ENCODE assay signal across 25 cellular contexts in the genomic region with DNA sequence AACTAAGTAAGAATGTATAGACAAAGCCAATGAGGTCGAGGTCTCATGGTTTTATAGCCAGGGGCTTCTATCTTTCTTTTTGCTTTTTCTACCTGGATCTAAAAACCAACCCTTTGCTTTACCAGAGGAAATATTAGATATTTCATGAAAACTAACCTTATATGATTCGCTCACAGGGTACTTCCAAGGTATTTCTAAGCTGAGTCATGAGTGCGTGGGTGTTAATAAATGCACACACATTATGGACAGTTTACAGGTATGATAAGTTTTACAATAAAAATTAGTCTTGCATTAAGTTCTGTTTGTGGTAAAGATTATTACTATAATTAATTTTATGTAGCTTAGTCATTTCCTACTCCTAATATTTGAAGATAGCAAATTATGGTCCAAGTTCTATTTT.
A peak's percentile ranks its signal among the peaks of the same experiment; 100 is the strongest.
DNase-seq lines count a peak whose midpoint lies in the region; ATAC-seq, FAIRE-seq and TF ChIP-seq lines count a peak whose summit lies in the region.
"Had no signal": no experiment of that assay in that cellular context is flagged by ENCODE, and none has a peak within 500 bp of the region (broad histone marks: within the 10 kb centered on the region; RNA-seq: fewer than 3 reads in every experiment).

No MANE protein-coding gene starts in this region.

- DNase-seq in MCF 10A (ENCODE audit: unreplicated experiment) (peak; percentile 53), breast epithelium (ENCODE audit: low spot score in 2 of 2) (no peak), RWPE1 (ENCODE audit: low spot score) (peak; percentile 31), bronchial epithelial cell (ENCODE audit: low read depth) (peak; percentile 43), renal cortical epithelial cell (ENCODE audit: low read depth) (peak; percentile 18), GM19240 (ENCODE audit: insufficient read length, low spot score) (no peak), NCI-H524 (lab: John Stamatoyannopoulos, UW) (no peak)
- DNase-seq in activated CD8-positive, alpha-beta T cell treated with anti-CD3 and anti-CD28 coated beads for 36 hours, result no peak
- DNase-seq: Caco-2; CD4-positive, CD25-positive, alpha-beta regulatory T cell; CD8-positive, alpha-beta T cell; DMS 273 treated with DMSO at 0.1 percent for 48 hours; DMS79; EL; GDM1; GOT3; HFFc6 had no signal

- no peak overlapping the region for H3K4me3 ChIP-seq in breast epithelium
- no peak overlapping the region for H3K4me3 ChIP-seq in bronchial epithelial cell (ENCODE audit: low read depth, low read length)
- H3K4me3 ChIP-seq: BLaER1, HAP-1 had no signal

- H3K36me3 ChIP-seq in breast epithelium, result no peaks in the 10 kb centered on the region
- H3K36me3 ChIP-seq in bronchial epithelial cell (ENCODE audit: control insufficient read depth, insufficient read depth, low read length), result no peaks in the 10 kb centered on the region
- H3K36me3 ChIP-seq: BLaER1, HAP-1 had no signal

- no peak for TF ChIP-seq CTCF in MCF 10A (IDR thresholded peaks at IDR 0.05; ENCODE audit: unreplicated experiment)
- no peak for TF ChIP-seq CTCF in breast epithelium (IDR thresholded peaks at IDR 0.05)
- TF ChIP-seq CTCF in RWPE1 (conservative IDR thresholded peaks at IDR 0.05; ENCODE audit: low read depth), result no peak
- no peak for TF ChIP-seq CTCF in bronchial epithelial cell (IDR thresholded peaks at IDR 0.05; ENCODE audit: insufficient read depth, low read length, severe bottlenecking)
- no peak for TF ChIP-seq CTCF in activated CD8-positive, alpha-beta T cell treated with anti-CD3 and anti-CD28 coated beads for 36 hours (IDR thresholded peaks at IDR 0.05)

- no TSS peak for BruUV-seq in MCF 10A (replicated peaks; lab: Mats Ljungman, UMichigan)

- H3K4me1 ChIP-seq in breast epithelium, result no peaks in the 10 kb centered on the region
- H3K4me1 ChIP-seq: BLaER1, Caco-2, HAP-1 had no signal

- H3K36me3 Mint-ChIP-seq in MCF 10A (ENCODE audit: insufficient read depth, unreplicated experiment), result no peaks in the 10 kb centered on the region
- H3K36me3 Mint-ChIP-seq in activated CD8-positive, alpha-beta T cell treated with anti-CD3 and anti-CD28 coated beads for 36 hours (ENCODE audit: low read depth), result no peaks in the 10 kb centered on the region
- H3K36me3 Mint-ChIP-seq: CD4-positive, CD25-positive, alpha-beta regulatory T cell; CD8-positive, alpha-beta T cell had no signal

- peaks cover 26% of the 10 kb centered on the region for H3K9me3 Mint-ChIP-seq in MCF 10A (ENCODE audit: unreplicated experiment)
- no peaks in the 10 kb centered on the region for H3K9me3 Mint-ChIP-seq in activated CD8-positive, alpha-beta T cell treated with anti-CD3 and anti-CD28 coated beads for 36 hours
- H3K9me3 Mint-ChIP-seq: CD8-positive, alpha-beta T cell had no signal

- FAIRE-seq in bronchial epithelial cell (lab: Jason Lieb, UNC), result no peak
- FAIRE-seq: GM12891, GM18507, H54 had no signal

- H3K27ac ChIP-seq in breast epithelium, result no peak overlapping the region
- no peak overlapping the region for H3K27ac ChIP-seq in RWPE1
- H3K27ac ChIP-seq: 22Rv1, BLaER1, C4-2B had no signal

- CTCF ChIA-PET in MCF 10A (lab: Yijun Ruan, JAX) (interaction anchor here (0.6 kb wide), 1 partner anchor 1716 kb away, joined by 3 read pairs; no protein-coding TSS in a partner anchor), RWPE1 (lab: Yijun Ruan, JAX) (no interaction called here)
- CTCF ChIA-PET in activated CD8-positive, alpha-beta T cell treated with anti-CD3 and anti-CD28 coated beads for 36 hours (lab: Charles Lee), result interaction anchor here (1.8 kb wide), 1 partner anchor 10 kb away, joined by 4 read pairs; no protein-coding TSS in a partner anchor

- TF ChIP-seq POLR2A in breast epithelium (IDR thresholded peaks at IDR 0.05), result no peak

- no peak overlapping the region for H3K27ac Mint-ChIP-seq in MCF 10A (ENCODE audit: low read depth, unreplicated experiment)
- no peak overlapping the region for H3K27ac Mint-ChIP-seq in activated CD8-positive, alpha-beta T cell treated with anti-CD3 and anti-CD28 coated beads for 36 hours
- H3K27ac Mint-ChIP-seq: B cell; CD4-positive, CD25-positive, alpha-beta regulatory T cell; CD8-positive, alpha-beta T cell; HFFc6 had no signal

- no peak for ATAC-seq in activated CD8-positive, alpha-beta T cell treated with anti-CD3 and anti-CD28 coated beads for 36 hours
- ATAC-seq: CD8-positive, alpha-beta T cell had no signal

- intact Hi-C loops in MCF 10A (cut with micrococcal nuclease), result loop anchor here (10.0 kb wide), 1 partner anchor 291 kb away; no protein-coding TSS in a partner anchor
- intact Hi-C loops in breast epithelium (cut with DNase I; ENCODE audit: low total_unique reads), result loop anchor here (10.0 kb wide), 1 partner anchor 829 kb away; no protein-coding TSS in a partner anchor
- intact Hi-C loops in activated CD8-positive, alpha-beta T cell treated with anti-CD3 and anti-CD28 coated beads for 36 hours (cut with micrococcal nuclease), result no loop called here

- no peaks in the 10 kb centered on the region for H3K27me3 ChIP-seq in breast epithelium
- no peaks in the 10 kb centered on the region for H3K27me3 ChIP-seq in bronchial epithelial cell (ENCODE audit: control insufficient read depth, insufficient read depth, low read length)
- H3K27me3 ChIP-seq: BLaER1 had no signal

- H3K9me3 ChIP-seq in breast epithelium, result no peaks in the 10 kb centered on the region
- H3K9me3 ChIP-seq: BLaER1, Caco-2, HAP-1 had no signal

- H3K4me1 Mint-ChIP-seq in MCF 10A (ENCODE audit: insufficient read depth, unreplicated experiment), result no peaks in the 10 kb centered on the region
- no peaks in the 10 kb centered on the region for H3K4me1 Mint-ChIP-seq in activated CD8-positive, alpha-beta T cell treated with anti-CD3 and anti-CD28 coated beads for 36 hours (ENCODE audit: low read depth)
- H3K4me1 Mint-ChIP-seq: B cell had no signal

- POLR2A ChIA-PET in MCF 10A (lab: Yijun Ruan, JAX) (no interaction called here), RWPE1 (lab: Yijun Ruan, JAX; ENCODE audit: low non-redundant PET) (no interaction called here)
- POLR2A ChIA-PET in activated CD8-positive, alpha-beta T cell treated with anti-CD3 and anti-CD28 coated beads for 36 hours (lab: Charles Lee), result interaction anchor here (0.6 kb wide), 1 partner anchor 97 kb away, joined by 3 read pairs; no protein-coding TSS in a partner anchor

- H3K4me3 Mint-ChIP-seq in MCF 10A (ENCODE audit: unreplicated experiment), result no peak overlapping the region
- H3K4me3 Mint-ChIP-seq in activated CD8-positive, alpha-beta T cell treated with anti-CD3 and anti-CD28 coated beads for 36 hours, result no peak overlapping the region
- H3K4me3 Mint-ChIP-seq: B cell; CD4-positive, CD25-positive, alpha-beta regulatory T cell; CD8-positive, alpha-beta T cell; HFFc6 had no signal

- no peaks in the 10 kb centered on the region for H3K27me3 Mint-ChIP-seq in MCF 10A (ENCODE audit: insufficient read depth, unreplicated experiment)
- H3K27me3 Mint-ChIP-seq in activated CD8-positive, alpha-beta T cell treated with anti-CD3 and anti-CD28 coated beads for 36 hours, result no peaks in the 10 kb centered on the region
- H3K27me3 Mint-ChIP-seq: B cell; CD4-positive, CD25-positive, alpha-beta regulatory T cell had no signal

Comparison
In these comparisons a context has a peak if more than half of its experiments do, and no peak if none do; other contexts are left out.
1. DNase-seq: peak in MCF 10A (single experiment), RWPE1 (single experiment), bronchial epithelial cell (single experiment) and renal cortical epithelial cell (single experiment); none in breast epithelium (0 of 2), GM19240 (single experiment), NCI-H524 (0 of 2) and activated CD8-positive, alpha-beta T cell treated with anti-CD3 and anti-CD28 coated beads for 36 hours (single experiment).